21 cellular contexts compared by ENCODE assay signal in the genomic region with DNA sequence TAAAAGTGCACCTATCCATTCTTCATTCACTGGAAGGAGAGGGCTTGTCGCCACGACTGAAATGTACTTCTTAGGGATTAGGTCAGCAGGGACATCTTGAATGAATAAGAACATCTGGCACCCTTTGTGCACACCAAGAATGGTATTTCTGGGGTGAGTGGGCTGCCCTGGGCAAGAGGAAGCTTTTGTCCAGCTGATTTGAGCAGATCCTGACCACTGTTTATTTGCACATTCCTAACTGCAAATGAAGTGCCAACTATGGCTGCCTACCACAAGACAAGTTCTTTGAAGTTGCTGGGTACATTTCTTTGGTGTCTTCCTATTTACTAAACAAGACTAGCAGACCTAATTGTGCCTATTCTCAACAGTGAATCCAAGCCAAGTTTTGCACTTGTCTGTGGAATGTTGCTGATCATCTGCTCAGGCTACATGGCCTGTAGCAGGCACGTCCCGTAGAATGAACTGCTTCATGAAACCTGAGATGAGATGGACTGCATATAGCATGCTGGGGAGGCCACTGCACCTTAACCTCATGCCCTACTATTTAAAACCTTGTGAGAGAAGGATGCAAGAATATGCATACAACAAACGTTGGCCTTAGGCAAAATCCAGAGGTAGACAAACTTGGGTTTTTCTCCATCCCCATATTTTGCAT. TPM values are rescaled to one million over a fixed set of nuclear protein-coding genes. Genes with fewer than 3 reads are reported as not detected.
A peak's percentile ranks its signal among the peaks of the same experiment; 100 is the strongest.
DNase-seq lines count a peak whose midpoint lies in the region; ATAC-seq and TF ChIP-seq lines count a peak whose summit lies in the region.
"Had no signal": no experiment of that assay in that cellular context is flagged by ENCODE, and none has a peak within 500 bp of the region (broad histone marks: within the 10 kb centered on the region; RNA-seq: fewer than 3 reads in every experiment).

No MANE protein-coding gene starts in this region.

- no peaks in the 10 kb centered on the region for H3K36me3 ChIP-seq in upper lobe of right lung
- H3K36me3 ChIP-seq in heart left ventricle = peaks cover 0 to 15% (median 0%) of the 10 kb centered on the region in 9 donors
- H3K36me3 ChIP-seq: tibial nerve had no signal

- peaks cover 7% of the 10 kb centered on the region for H3K36me3 Mint-ChIP-seq in endothelial cell (ENCODE audit: low read depth, unreplicated experiment)
- H3K36me3 Mint-ChIP-seq in activated naive CD4-positive, alpha-beta T cell treated with anti-CD3 and anti-CD28 coated beads for 36 hours (ENCODE audit: low read depth) = no peaks in the 10 kb centered on the region
- H3K36me3 Mint-ChIP-seq: natural killer cell treated with Interleukin-12 subunit alpha and Interleukin-12 subunit beta and Interleukin-15 and Interleukin-18, amount 100 ng/mL, for 72 hours; stimulated activated memory B cell treated with anti-CD40 and anti-IgM and Interleukin-4, amounts not matched to agents 10 μg/mL and 1 μg/mL and 100 μg/mL, for 72 hours had no signal

- intact Hi-C loops in upper lobe of right lung (cut with DNase I) = no loop called here
- intact Hi-C loops in heart left ventricle (cut with DNase I) = no loop called here
- intact Hi-C loops in activated naive CD4-positive, alpha-beta T cell treated with anti-CD3 and anti-CD28 coated beads for 36 hours (cut with micrococcal nuclease) = no loop called here

- H3K27ac ChIP-seq in upper lobe of right lung (no peak overlapping the region), heart left ventricle (no peak overlapping the region)
- H3K27ac ChIP-seq: 22Rv1, C4-2B, tibial nerve had no signal

- peak; percentile 64 for ATAC-seq in SK-N-SH treated with all-trans-retinoic acid at 6 μM for 48 hours
- peak; percentile 79 for ATAC-seq in upper lobe of right lung
- no peak for ATAC-seq in heart left ventricle
- ATAC-seq: natural killer cell treated with Interleukin-12 subunit alpha and Interleukin-12 subunit beta and Interleukin-15 and Interleukin-18, amount 100 ng/mL, for 72 hours; stimulated activated memory B cell treated with anti-CD40 and anti-IgM and Interleukin-4, amounts not matched to agents 10 μg/mL and 1 μg/mL and 100 μg/mL, for 72 hours had no signal

- no peaks in the 10 kb centered on the region for H3K9me3 Mint-ChIP-seq in endothelial cell (ENCODE audit: unreplicated experiment)
- H3K9me3 Mint-ChIP-seq in activated naive CD4-positive, alpha-beta T cell treated with anti-CD3 and anti-CD28 coated beads for 36 hours = no peaks in the 10 kb centered on the region
- H3K9me3 Mint-ChIP-seq: activated T-helper 2 cell treated with anti-CD3 and anti-CD28 coated beads, Interferon-gamma antibody, Interleukin-2, Interleukin-4, amounts not matched to agents 10 μg/mL and 5 μg/mL and 100 μg/mL, durations not matched to agents 14 hours and 24 hours and 36 hours; endodermal cell; natural killer cell treated with Interleukin-12 subunit alpha and Interleukin-12 subunit beta and Interleukin-15 and Interleukin-18, amount 100 ng/mL, for 72 hours; stimulated activated memory B cell treated with anti-CD40 and anti-IgM and Interleukin-4, amounts not matched to agents 10 μg/mL and 1 μg/mL and 100 μg/mL, for 72 hours had no signal

- H3K4me1 Mint-ChIP-seq in endothelial cell (ENCODE audit: unreplicated experiment) = no peaks in the 10 kb centered on the region
- no peaks in the 10 kb centered on the region for H3K4me1 Mint-ChIP-seq in activated naive CD4-positive, alpha-beta T cell treated with anti-CD3 and anti-CD28 coated beads for 36 hours (ENCODE audit: low read depth)
- H3K4me1 Mint-ChIP-seq: endodermal cell; stimulated activated memory B cell treated with anti-CD40 and anti-IgM and Interleukin-4, amounts not matched to agents 10 μg/mL and 1 μg/mL and 100 μg/mL, for 72 hours had no signal

- CTCF ChIA-PET in activated naive CD4-positive, alpha-beta T cell treated with anti-CD3 and anti-CD28 coated beads for 36 hours (lab: Charles Lee) = no interaction called here

- TF ChIP-seq POLR2A in heart left ventricle (IDR thresholded peaks at IDR 0.05) = no peak

- H3K27me3 ChIP-seq in upper lobe of right lung = no peaks in the 10 kb centered on the region
- peaks cover 0 to 20% (median 0%) of the 10 kb centered on the region in 9 donors for H3K27me3 ChIP-seq in heart left ventricle
- H3K27me3 ChIP-seq: tibial nerve had no signal

- H3K9me3 ChIP-seq in upper lobe of right lung = no peaks in the 10 kb centered on the region
- H3K9me3 ChIP-seq in heart left ventricle = no peaks in the 10 kb centered on the region
- H3K9me3 ChIP-seq: tibial nerve had no signal

- H3K27ac Mint-ChIP-seq in endothelial cell (ENCODE audit: unreplicated experiment) = no peak overlapping the region
- no peak overlapping the region for H3K27ac Mint-ChIP-seq in activated naive CD4-positive, alpha-beta T cell treated with anti-CD3 and anti-CD28 coated beads for 36 hours
- H3K27ac Mint-ChIP-seq: activated T-helper 2 cell treated with anti-CD3 and anti-CD28 coated beads, Interferon-gamma antibody, Interleukin-2, Interleukin-4, amounts not matched to agents 10 μg/mL and 5 μg/mL and 100 μg/mL, durations not matched to agents 14 hours and 24 hours and 36 hours; endodermal cell; natural killer cell treated with Interleukin-12 subunit alpha and Interleukin-12 subunit beta and Interleukin-15 and Interleukin-18, amount 100 ng/mL, for 72 hours; stimulated activated memory B cell treated with anti-CD40 and anti-IgM and Interleukin-4, amounts not matched to agents 10 μg/mL and 1 μg/mL and 100 μg/mL, for 72 hours had no signal

- H3K4me1 ChIP-seq in upper lobe of right lung = no peaks in the 10 kb centered on the region
- peaks cover 0 to 7% (median 0%) of the 10 kb centered on the region in 12 donors for H3K4me1 ChIP-seq in heart left ventricle
- H3K4me1 ChIP-seq: tibial nerve had no signal

- DNase-seq in DMS 273 (lab: John Stamatoyannopoulos, UW; ENCODE audit: unreplicated experiment) (peak; percentile 40), DMS 273 treated with DMSO at 0.1 percent for 48 hours (lab: John Stamatoyannopoulos, UW) (no peak), fibroblast of the aortic adventitia (ENCODE audit: low read depth) (peak; percentile 67), upper lobe of right lung (no peak), endothelial cell (ENCODE audit: low spot score) (no peak), heart left ventricle (no peak)
- no peak for DNase-seq in activated naive CD4-positive, alpha-beta T cell treated with anti-CD3 and anti-CD28 coated beads for 36 hours
- DNase-seq: activated CD4-positive, alpha-beta T cell treated with anti-CD3 and anti-CD28 coated beads for 1 hour; amniotic stem cell; DMS79; endodermal cell; MM.1S; NCI-H2029; T1000 had no signal

- H3K27me3 Mint-ChIP-seq in endothelial cell (ENCODE audit: unreplicated experiment) = no peaks in the 10 kb centered on the region
- H3K27me3 Mint-ChIP-seq in activated naive CD4-positive, alpha-beta T cell treated with anti-CD3 and anti-CD28 coated beads for 36 hours (ENCODE audit: low read depth) = no peaks in the 10 kb centered on the region
- H3K27me3 Mint-ChIP-seq: stimulated activated memory B cell treated with anti-CD40 and anti-IgM and Interleukin-4, amounts not matched to agents 10 μg/mL and 1 μg/mL and 100 μg/mL, for 72 hours had no signal

- H3K4me3 ChIP-seq in fibroblast of the aortic adventitia (ENCODE audit: low read depth, low read length) = no peak overlapping the region
- H3K4me3 ChIP-seq in upper lobe of right lung = no peak overlapping the region
- no peak overlapping the region for H3K4me3 ChIP-seq in heart left ventricle
- H3K4me3 ChIP-seq: tibial nerve had no signal

- TF ChIP-seq CTCF in fibroblast of the aortic adventitia (IDR thresholded peaks at IDR 0.05; ENCODE audit: insufficient read depth, low read length) = no peak
- TF ChIP-seq CTCF in upper lobe of right lung (IDR thresholded peaks at IDR 0.05) = no peak
- no peak for TF ChIP-seq CTCF in endothelial cell (IDR thresholded peaks at IDR 0.05; ENCODE audit: unreplicated experiment)
- no peak for TF ChIP-seq CTCF in heart left ventricle (IDR thresholded peaks at IDR 0.05)

- no peak overlapping the region for H3K4me3 Mint-ChIP-seq in endothelial cell (ENCODE audit: unreplicated experiment)
- H3K4me3 Mint-ChIP-seq in activated naive CD4-positive, alpha-beta T cell treated with anti-CD3 and anti-CD28 coated beads for 36 hours = no peak overlapping the region
- H3K4me3 Mint-ChIP-seq: endodermal cell; natural killer cell treated with Interleukin-12 subunit alpha and Interleukin-12 subunit beta and Interleukin-15 and Interleukin-18, amount 100 ng/mL, for 72 hours; stimulated activated memory B cell treated with anti-CD40 and anti-IgM and Interleukin-4, amounts not matched to agents 10 μg/mL and 1 μg/mL and 100 μg/mL, for 72 hours had no signal

- 53 to 60% (median 57%) methylated on average over 5 of the region's 5 CpGs for WGBS in heart left ventricle, 4 donors

TF ChIP-seq in SK-N-SH treated with all-trans-retinoic acid at 6 μM for 48 hours, 23 proteins besides CTCF, POLR2A, EP300 and RAD21 (continues in another document):
- TF ChIP-seq ESRRG (CRISPR knock-in tag; IDR thresholded peaks at IDR 0.05) = no peak
- TF ChIP-seq, protein P1, sequence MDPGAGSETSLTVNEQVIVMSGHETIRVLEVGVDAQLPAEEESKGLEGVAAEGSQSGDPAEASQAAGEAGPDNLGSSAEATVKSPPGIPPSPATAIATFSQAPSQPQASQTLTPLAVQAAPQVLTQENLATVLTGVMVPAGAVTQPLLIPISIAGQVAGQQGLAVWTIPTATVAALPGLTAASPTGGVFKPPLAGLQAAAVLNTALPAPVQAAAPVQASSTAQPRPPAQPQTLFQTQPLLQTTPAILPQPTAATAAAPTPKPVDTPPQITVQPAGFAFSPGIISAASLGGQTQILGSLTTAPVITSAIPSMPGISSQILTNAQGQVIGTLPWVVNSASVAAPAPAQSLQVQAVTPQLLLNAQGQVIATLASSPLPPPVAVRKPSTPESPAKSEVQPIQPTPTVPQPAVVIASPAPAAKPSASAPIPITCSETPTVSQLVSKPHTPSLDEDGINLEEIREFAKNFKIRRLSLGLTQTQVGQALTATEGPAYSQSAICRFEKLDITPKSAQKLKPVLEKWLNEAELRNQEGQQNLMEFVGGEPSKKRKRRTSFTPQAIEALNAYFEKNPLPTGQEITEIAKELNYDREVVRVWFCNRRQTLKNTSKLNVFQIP (CRISPR knock-in tag; IDR thresholded peaks at IDR 0.05; ENCODE audit: borderline replicate concordance, low read depth) = no peak
- TF ChIP-seq ZNF565 (CRISPR knock-in tag; conservative IDR thresholded peaks at IDR 0.05; ENCODE audit: low read depth) = no peak

RNA-seq across cellular contexts. Expression of a gene that starts 45.0 kb away (rescaled TPM):
- total RNA-seq in fibroblast of the aortic adventitia (ENCODE audit: low replicate concordance) (15.9 and 40.8 TPM in 2 replicates), upper lobe of right lung (24.8 TPM), endothelial cell (ENCODE audit: unreplicated experiment) (47.3 TPM), heart left ventricle (10 to 100 TPM in 7 of 9 donors, 1 to 10 TPM in 2; 6.9 to 19.9 (median 12.0) TPM)
- polyA plus RNA-seq in heart left ventricle = 10 to 100 TPM in 1 of 2 donors, 1 to 10 TPM in 1; 9.9 to 11.3 TPM
- 1 to 10 TPM; 6.2 to 9.2 TPM for total RNA-seq in activated naive CD4-positive, alpha-beta T cell treated with anti-CD3 and anti-CD28 coated beads for 36 hours

RNA-seq across cellular contexts. Expression of a gene that starts 52.5 kb away (rescaled TPM):
- total RNA-seq in fibroblast of the aortic adventitia (ENCODE audit: low replicate concordance) (0.18 and 0.90 TPM in 2 replicates), upper lobe of right lung (3.6 TPM), endothelial cell (ENCODE audit: unreplicated experiment) (0.74 TPM), heart left ventricle (1 to 10 TPM in 6 of 9 donors, under 1 TPM in 3; 0.47 to 2.8 (median 1.3) TPM)
- polyA plus RNA-seq in heart left ventricle = 1 to 10 TPM in 1 of 2 donors, under 1 TPM in 1; 0.84 to 2.0 TPM
- not detected for total RNA-seq in activated naive CD4-positive, alpha-beta T cell treated with anti-CD3 and anti-CD28 coated beads for 36 hours
- total RNA-seq: activated T-helper 2 cell treated with anti-CD3 and anti-CD28 coated beads, Interferon-gamma antibody, Interleukin-2, Interleukin-4, amounts not matched to agents 10 μg/mL and 5 μg/mL and 100 μg/mL, durations not matched to agents 14 hours and 24 hours and 36 hours; endodermal cell had no signal

Comparison
In these comparisons a context has a peak if more than half of its experiments do, and no peak if none do; other contexts are left out.
1. DNase-seq: peak in DMS 273 (single experiment) and fibroblast of the aortic adventitia (single experiment); none in DMS 273 treated with DMSO at 0.1 percent for 48 hours (single experiment), upper lobe of right lung (single experiment), endothelial cell (single experiment), heart left ventricle (0 of 5) and activated naive CD4-positive, alpha-beta T cell treated with anti-CD3 and anti-CD28 coated beads for 36 hours (single experiment).
2. ATAC-seq: peak in SK-N-SH treated with all-trans-retinoic acid at 6 μM for 48 hours (single experiment) and upper lobe of right lung (single experiment); none in heart left ventricle (0 of 4).